Comparison of ENCODE assay signal across 2 cellular contexts in genomic region chr16:87919681-87919994, GRCh38.
A peak's percentile ranks its signal among the peaks of the same experiment; 100 is the strongest.
TF ChIP-seq lines count a peak whose summit lies in the region.

No MANE protein-coding gene starts in this region.

TF ChIP-seq in HepG2, 621 proteins besides CTCF, POLR2A, EP300 and RAD21:
- TF ChIP-seq ZNF343 (CRISPR knock-in tag; IDR thresholded peaks at IDR 0.05) = no peak
- peak; percentile 21 to 24; a peak in 2 of 4 replicates for TF ChIP-seq MAFK (conservative IDR thresholded peaks at IDR 0.05 in 1 of 2, IDR thresholded peaks at IDR 0.05 in 1 of 2; ENCODE audit: low read length in 2 of 2)

TF ChIP-seq in K562, 482 proteins besides CTCF, POLR2A, EP300 and RAD21:
- TF ChIP-seq KLF13 (tag; IDR thresholded peaks at IDR 0.05; ENCODE audit: borderline replicate concordance, low read depth) (no peak), PCBP2 (IDR thresholded peaks at IDR 0.05; ENCODE audit: low read depth, low read length, poor library complexity, severe bottlenecking) (no peak), MAFK (IDR thresholded peaks at IDR 0.05; ENCODE audit: low read length) (peak; percentile 24; the same call in 1 of the 2 replicates), C11orf30 (IDR thresholded peaks at IDR 0.05; ENCODE audit: low read depth) (peak; percentile 39; the same call in 1 of the 2 replicates)
